In the genomic region with DNA sequence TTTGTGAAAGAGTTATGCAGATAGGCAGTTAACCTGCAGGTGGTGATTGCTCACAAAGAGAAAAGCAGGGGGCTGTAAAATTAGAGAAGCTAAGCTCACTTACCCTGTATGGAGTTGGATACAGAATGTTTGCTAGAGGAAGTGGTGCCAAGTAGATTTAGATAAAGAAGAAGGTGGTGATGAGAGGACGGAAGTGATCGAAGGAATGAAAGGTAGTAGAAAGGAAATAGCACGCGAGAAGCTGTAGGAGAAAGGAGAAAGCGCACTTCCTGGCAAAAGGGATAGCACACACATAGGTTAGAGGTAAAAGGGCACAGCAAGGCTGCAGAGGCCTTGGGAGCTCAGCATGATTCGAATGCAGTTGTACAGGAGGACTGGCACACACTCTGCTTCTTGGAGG, we compare ENCODE assay signal across 18 cellular contexts.
"Had no signal": no experiment of that assay in that cellular context is flagged by ENCODE, and none has a peak within 500 bp of the region (broad histone marks: within the 10 kb centered on the region; RNA-seq: fewer than 3 reads in every experiment).

No MANE protein-coding gene starts in this region.

- H3K27me3 Mint-ChIP-seq: naive thymus-derived CD8-positive, alpha-beta T cell; type B pancreatic cell had no signal

- ATAC-seq: foreskin keratinocyte; naive thymus-derived CD8-positive, alpha-beta T cell; sciatic nerve had no signal

- H3K36me3 ChIP-seq: adrenal gland, colonic mucosa, suprapubic skin, WERI-Rb-1 had no signal

- H3K27me3 ChIP-seq: adrenal gland, colonic mucosa, foreskin keratinocyte, suprapubic skin had no signal

- H3K4me1 ChIP-seq: colonic mucosa had no signal

- DNase-seq: activated CD8-positive, alpha-beta memory T cell treated with anti-CD3 and anti-CD28 coated beads, Interleukin-2, amount 50 U/mL, for 48 hours; adrenal gland; caudate nucleus; colonic mucosa; effector CD4-positive, alpha-beta T cell; mammary epithelial cell; naive thymus-derived CD8-positive, alpha-beta T cell; nucleus accumbens; SHP77; stimulated activated CD4-positive, alpha-beta T cell treated with anti-CD3 and anti-CD28 coated beads, Interleukin-2, amount 100 ng/mL, for 24 hours; stimulated activated naive CD4-positive, alpha-beta T cell treated with Interleukin-2 at 50 U/mL for 16 hours; WERI-Rb-1 had no signal

- H3K9me3 ChIP-seq: adrenal gland, colonic mucosa, suprapubic skin had no signal

- H3K9me3 Mint-ChIP-seq: naive thymus-derived CD8-positive, alpha-beta T cell; type B pancreatic cell had no signal

- H3K27ac Mint-ChIP-seq: activated T-helper 2 cell treated with anti-CD3 and anti-CD28 coated beads, Interferon-gamma antibody, Interleukin-2, Interleukin-4, amounts not matched to agents 10 μg/mL and 5 μg/mL and 100 μg/mL, durations not matched to agents 14 hours and 24 hours and 36 hours; progenitor cell of endocrine pancreas; type B pancreatic cell had no signal

- H3K4me3 Mint-ChIP-seq: type B pancreatic cell had no signal

- H3K4me3 ChIP-seq: adrenal gland, colonic mucosa, suprapubic skin had no signal

- H3K36me3 Mint-ChIP-seq: naive thymus-derived CD8-positive, alpha-beta T cell; type B pancreatic cell had no signal

- H3K27ac ChIP-seq: adrenal gland, colonic mucosa, foreskin keratinocyte, suprapubic skin, WERI-Rb-1 had no signal
